In genomic region chr12:70068743-70069142, GRCh38 we compare ENCODE assay signal across 1 cellular context.
TF ChIP-seq lines count a peak whose summit lies in the region.

No MANE protein-coding gene starts in this region.

TF ChIP-seq in GM23338, 12 proteins besides CTCF, POLR2A, EP300 and RAD21 (continued from another document):
- TF ChIP-seq, protein P1, sequence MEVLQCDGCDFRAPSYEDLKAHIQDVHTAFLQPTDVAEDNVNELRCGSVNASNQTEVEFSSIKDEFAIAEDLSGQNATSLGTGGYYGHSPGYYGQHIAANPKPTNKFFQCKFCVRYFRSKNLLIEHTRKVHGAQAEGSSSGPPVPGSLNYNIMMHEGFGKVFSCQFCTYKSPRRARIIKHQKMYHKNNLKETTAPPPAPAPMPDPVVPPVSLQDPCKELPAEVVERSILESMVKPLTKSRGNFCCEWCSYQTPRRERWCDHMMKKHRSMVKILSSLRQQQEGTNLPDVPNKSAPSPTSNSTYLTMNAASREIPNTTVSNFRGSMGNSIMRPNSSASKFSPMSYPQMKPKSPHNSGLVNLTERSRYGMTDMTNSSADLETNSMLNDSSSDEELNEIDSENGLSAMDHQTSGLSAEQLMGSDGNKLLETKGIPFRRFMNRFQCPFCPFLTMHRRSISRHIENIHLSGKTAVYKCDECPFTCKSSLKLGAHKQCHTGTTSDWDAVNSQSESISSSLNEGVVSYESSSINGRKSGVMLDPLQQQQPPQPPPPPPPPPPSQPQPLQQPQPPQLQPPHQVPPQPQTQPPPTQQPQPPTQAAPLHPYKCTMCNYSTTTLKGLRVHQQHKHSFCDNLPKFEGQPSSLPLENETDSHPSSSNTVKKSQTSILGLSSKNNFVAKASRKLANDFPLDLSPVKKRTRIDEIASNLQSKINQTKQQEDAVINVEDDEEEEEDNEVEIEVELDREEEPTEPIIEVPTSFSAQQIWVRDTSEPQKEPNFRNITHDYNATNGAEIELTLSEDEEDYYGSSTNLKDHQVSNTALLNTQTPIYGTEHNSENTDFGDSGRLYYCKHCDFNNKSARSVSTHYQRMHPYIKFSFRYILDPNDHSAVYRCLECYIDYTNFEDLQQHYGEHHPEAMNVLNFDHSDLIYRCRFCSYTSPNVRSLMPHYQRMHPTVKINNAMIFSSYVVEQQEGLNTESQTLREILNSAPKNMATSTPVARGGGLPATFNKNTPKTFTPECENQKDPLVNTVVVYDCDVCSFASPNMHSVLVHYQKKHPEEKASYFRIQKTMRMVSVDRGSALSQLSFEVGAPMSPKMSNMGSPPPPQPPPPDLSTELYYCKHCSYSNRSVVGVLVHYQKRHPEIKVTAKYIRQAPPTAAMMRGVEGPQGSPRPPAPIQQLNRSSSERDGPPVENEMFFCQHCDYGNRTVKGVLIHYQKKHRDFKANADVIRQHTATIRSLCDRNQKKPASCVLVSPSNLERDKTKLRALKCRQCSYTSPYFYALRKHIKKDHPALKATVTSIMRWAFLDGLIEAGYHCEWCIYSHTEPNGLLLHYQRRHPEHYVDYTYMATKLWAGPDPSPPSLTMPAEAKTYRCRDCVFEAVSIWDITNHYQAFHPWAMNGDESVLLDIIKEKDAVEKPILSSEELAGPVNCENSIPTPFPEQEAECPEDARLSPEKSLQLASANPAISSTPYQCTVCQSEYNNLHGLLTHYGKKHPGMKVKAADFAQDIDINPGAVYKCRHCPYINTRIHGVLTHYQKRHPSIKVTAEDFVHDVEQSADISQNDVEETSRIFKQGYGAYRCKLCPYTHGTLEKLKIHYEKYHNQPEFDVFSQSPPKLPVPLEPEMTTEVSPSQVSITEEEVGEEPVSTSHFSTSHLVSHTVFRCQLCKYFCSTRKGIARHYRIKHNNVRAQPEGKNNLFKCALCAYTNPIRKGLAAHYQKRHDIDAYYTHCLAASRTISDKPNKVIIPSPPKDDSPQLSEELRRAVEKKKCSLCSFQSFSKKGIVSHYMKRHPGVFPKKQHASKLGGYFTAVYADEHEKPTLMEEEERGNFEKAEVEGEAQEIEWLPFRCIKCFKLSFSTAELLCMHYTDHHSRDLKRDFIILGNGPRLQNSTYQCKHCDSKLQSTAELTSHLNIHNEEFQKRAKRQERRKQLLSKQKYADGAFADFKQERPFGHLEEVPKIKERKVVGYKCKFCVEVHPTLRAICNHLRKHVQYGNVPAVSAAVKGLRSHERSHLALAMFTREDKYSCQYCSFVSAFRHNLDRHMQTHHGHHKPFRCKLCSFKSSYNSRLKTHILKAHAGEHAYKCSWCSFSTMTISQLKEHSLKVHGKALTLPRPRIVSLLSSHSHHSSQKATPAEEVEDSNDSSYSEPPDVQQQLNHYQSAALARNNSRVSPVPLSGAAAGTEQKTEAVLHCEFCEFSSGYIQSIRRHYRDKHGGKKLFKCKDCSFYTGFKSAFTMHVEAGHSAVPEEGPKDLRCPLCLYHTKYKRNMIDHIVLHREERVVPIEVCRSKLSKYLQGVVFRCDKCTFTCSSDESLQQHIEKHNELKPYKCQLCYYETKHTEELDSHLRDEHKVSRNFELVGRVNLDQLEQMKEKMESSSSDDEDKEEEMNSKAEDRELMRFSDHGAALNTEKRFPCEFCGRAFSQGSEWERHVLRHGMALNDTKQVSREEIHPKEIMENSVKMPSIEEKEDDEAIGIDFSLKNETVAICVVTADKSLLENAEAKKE (CRISPR knock-in tag; IDR thresholded peaks at IDR 0.05) = no peak
- TF ChIP-seq, protein P2, sequence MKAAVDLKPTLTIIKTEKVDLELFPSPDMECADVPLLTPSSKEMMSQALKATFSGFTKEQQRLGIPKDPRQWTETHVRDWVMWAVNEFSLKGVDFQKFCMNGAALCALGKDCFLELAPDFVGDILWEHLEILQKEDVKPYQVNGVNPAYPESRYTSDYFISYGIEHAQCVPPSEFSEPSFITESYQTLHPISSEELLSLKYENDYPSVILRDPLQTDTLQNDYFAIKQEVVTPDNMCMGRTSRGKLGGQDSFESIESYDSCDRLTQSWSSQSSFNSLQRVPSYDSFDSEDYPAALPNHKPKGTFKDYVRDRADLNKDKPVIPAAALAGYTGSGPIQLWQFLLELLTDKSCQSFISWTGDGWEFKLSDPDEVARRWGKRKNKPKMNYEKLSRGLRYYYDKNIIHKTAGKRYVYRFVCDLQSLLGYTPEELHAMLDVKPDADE (IDR thresholded peaks at IDR 0.05) = no peak
- no peak for TF ChIP-seq POLR2AphosphoS5 (IDR thresholded peaks at IDR 0.05; ENCODE audit: low read depth)
- no peak for TF ChIP-seq STAT1 (IDR thresholded peaks at IDR 0.05; ENCODE audit: unreplicated experiment)
- TF ChIP-seq, protein P3, sequence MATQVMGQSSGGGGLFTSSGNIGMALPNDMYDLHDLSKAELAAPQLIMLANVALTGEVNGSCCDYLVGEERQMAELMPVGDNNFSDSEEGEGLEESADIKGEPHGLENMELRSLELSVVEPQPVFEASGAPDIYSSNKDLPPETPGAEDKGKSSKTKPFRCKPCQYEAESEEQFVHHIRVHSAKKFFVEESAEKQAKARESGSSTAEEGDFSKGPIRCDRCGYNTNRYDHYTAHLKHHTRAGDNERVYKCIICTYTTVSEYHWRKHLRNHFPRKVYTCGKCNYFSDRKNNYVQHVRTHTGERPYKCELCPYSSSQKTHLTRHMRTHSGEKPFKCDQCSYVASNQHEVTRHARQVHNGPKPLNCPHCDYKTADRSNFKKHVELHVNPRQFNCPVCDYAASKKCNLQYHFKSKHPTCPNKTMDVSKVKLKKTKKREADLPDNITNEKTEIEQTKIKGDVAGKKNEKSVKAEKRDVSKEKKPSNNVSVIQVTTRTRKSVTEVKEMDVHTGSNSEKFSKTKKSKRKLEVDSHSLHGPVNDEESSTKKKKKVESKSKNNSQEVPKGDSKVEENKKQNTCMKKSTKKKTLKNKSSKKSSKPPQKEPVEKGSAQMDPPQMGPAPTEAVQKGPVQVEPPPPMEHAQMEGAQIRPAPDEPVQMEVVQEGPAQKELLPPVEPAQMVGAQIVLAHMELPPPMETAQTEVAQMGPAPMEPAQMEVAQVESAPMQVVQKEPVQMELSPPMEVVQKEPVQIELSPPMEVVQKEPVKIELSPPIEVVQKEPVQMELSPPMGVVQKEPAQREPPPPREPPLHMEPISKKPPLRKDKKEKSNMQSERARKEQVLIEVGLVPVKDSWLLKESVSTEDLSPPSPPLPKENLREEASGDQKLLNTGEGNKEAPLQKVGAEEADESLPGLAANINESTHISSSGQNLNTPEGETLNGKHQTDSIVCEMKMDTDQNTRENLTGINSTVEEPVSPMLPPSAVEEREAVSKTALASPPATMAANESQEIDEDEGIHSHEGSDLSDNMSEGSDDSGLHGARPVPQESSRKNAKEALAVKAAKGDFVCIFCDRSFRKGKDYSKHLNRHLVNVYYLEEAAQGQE (IDR thresholded peaks at IDR 0.05; ENCODE audit: unreplicated experiment) = no peak
- no peak for TF ChIP-seq CREB1 (CRISPR knock-in tag; IDR thresholded peaks at IDR 0.05; ENCODE audit: low read depth)
- TF ChIP-seq ZNF114 (CRISPR knock-in tag; IDR thresholded peaks at IDR 0.05) = no peak
